9 cellular contexts compared by ENCODE assay signal in the genomic region with DNA sequence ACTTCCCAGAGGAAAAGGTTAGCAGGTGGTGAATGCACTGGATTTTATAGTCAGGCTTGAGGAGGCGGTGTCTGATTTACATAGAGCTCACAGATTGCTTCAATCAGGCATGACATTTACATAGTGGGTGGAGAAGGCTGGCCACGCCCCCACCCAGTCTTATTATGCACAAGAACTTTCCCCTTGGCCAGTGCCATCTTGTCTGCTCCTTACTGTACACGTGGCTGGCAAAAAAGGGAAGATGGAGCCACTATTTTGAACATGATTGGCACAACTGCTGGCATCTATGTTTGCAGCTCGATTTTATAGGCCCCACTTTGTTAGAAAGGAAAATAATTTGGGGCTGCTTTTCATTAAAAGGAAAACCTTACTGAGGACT. TPM values are rescaled to one million over a fixed set of nuclear protein-coding genes. Genes with fewer than 3 reads are reported as not detected.
DNase-seq lines count a peak whose midpoint lies in the region; ATAC-seq, FAIRE-seq and TF ChIP-seq lines count a peak whose summit lies in the region.
"Had no signal": no experiment of that assay in that cellular context is flagged by ENCODE, and none has a peak within 500 bp of the region (broad histone marks: within the 10 kb centered on the region; RNA-seq: fewer than 3 reads in every experiment).

No MANE protein-coding gene starts in this region.

- H3K27ac ChIP-seq in endothelial cell of umbilical vein (ENCODE audit: insufficient read depth, low read depth, low read length) (no peak overlapping the region), right atrium auricular region (no peak overlapping the region)

- no peak for TF ChIP-seq POLR2A in endothelial cell of umbilical vein (IDR thresholded peaks at IDR 0.05; ENCODE audit: low read depth, low read length)

- no peak for ATAC-seq in GM18861 (IDR thresholded peaks at IDR 0.05; ENCODE audit: unreplicated experiment)
- ATAC-seq in HG02642 (IDR thresholded peaks at IDR 0.05; ENCODE audit: poor library complexity, unreplicated experiment): no peak

- H3K9me3 ChIP-seq in endothelial cell of umbilical vein (replicated peaks; ENCODE audit: control insufficient read depth, insufficient read depth, low read length): no peaks in the 10 kb centered on the region
- no peaks in the 10 kb centered on the region for H3K9me3 ChIP-seq in right atrium auricular region
- H3K9me3 ChIP-seq: upper lobe of left lung had no signal

- BruUV-seq in endothelial cell of umbilical vein (replicated peaks; lab: Mats Ljungman, UMichigan): no TSS peak

- dilution Hi-C loops in endothelial cell of umbilical vein (cut with MboI; ENCODE audit: extremely low pct_ligation_motif_present, low sequenced_read_pairs): no loop called here

- intact Hi-C loops in endothelial cell of umbilical vein (cut with micrococcal nuclease): no loop called here

- H3K79me2 ChIP-seq in endothelial cell of umbilical vein (ENCODE audit: control insufficient read depth, insufficient read depth, low read length): no peaks in the 10 kb centered on the region

- H3K9me1 ChIP-seq in endothelial cell of umbilical vein (replicated peaks; ENCODE audit: control insufficient read depth, extremely low read depth, insufficient read depth, low read length): no peaks in the 10 kb centered on the region

- DNase-seq in COLO829 (ENCODE audit: low spot score) (peak; percentile 21), HCEC 1CT (peak; percentile 14), NCI-H526 (lab: John Stamatoyannopoulos, UW) (peak; percentile 80 to 84), endothelial cell of umbilical vein (ENCODE audit: low read depth, low spot score) (peak; percentile 17), right atrium auricular region (ENCODE audit: low spot score) (no peak)
- no peak for DNase-seq in effector CD8-positive, alpha-beta T cell (lab: John Stamatoyannopoulos, UW)

- H3K36me3 ChIP-seq in endothelial cell of umbilical vein (ENCODE audit: control insufficient read depth in 2 of 2, extremely low read depth in 1 of 2, insufficient read depth in 2 of 2, low read length in 2 of 2) (no peaks in the 10 kb centered on the region), right atrium auricular region (no peaks in the 10 kb centered on the region)
- H3K36me3 ChIP-seq: upper lobe of left lung had no signal

- CTCF ChIA-PET in endothelial cell of umbilical vein (lab: Charles Lee): interaction anchor here (0.8 to 1.0 kb wide), 2 partner anchors 23 to 25 kb away, joined by 3 read pairs; no protein-coding TSS in a partner anchor

- no peak overlapping the region for H3K9ac ChIP-seq in endothelial cell of umbilical vein (replicated peaks; ENCODE audit: extremely low read depth, insufficient read depth, low read length)

- H3K4me2 ChIP-seq in endothelial cell of umbilical vein (ENCODE audit: insufficient read depth, low read length): no peak overlapping the region

- no peaks in the 10 kb centered on the region for H3K4me1 ChIP-seq in endothelial cell of umbilical vein (ENCODE audit: control insufficient read depth, extremely low read depth, insufficient read depth, low read length)
- H3K4me1 ChIP-seq in right atrium auricular region: no peaks in the 10 kb centered on the region

- H3K27me3 ChIP-seq in endothelial cell of umbilical vein (ENCODE audit: control insufficient read depth in 2 of 2, insufficient read depth in 2 of 2, low read length in 2 of 2): no peaks in the 10 kb centered on the region
- no peaks in the 10 kb centered on the region for H3K27me3 ChIP-seq in right atrium auricular region
- H3K27me3 ChIP-seq: upper lobe of left lung had no signal

- TF ChIP-seq CTCF in endothelial cell of umbilical vein (IDR thresholded peaks at IDR 0.05; ENCODE audit: extremely low read depth in 1 of 2, insufficient read depth in 1 of 2, low read depth in 1 of 2, low read length in 2 of 2) (no peak), right atrium auricular region (IDR thresholded peaks at IDR 0.05) (no peak)

- FAIRE-seq in endothelial cell of umbilical vein (lab: Jason Lieb, UNC): no peak

- no peak overlapping the region for H2AFZ ChIP-seq in endothelial cell of umbilical vein (ENCODE audit: low read depth, low read length)

- no peaks in the 10 kb centered on the region for H4K20me1 ChIP-seq in endothelial cell of umbilical vein (replicated peaks; ENCODE audit: control insufficient read depth, extremely low read depth, insufficient read depth, low read length)

- H3K4me3 ChIP-seq in endothelial cell of umbilical vein (replicated peaks in 1 of 3; ENCODE audit: insufficient read depth in 1 of 3, low read depth in 1 of 3, low read length in 3 of 3) (no peak overlapping the region), right atrium auricular region (no peak overlapping the region)
- H3K4me3 ChIP-seq: upper lobe of left lung had no signal

- POLR2A ChIA-PET in endothelial cell of umbilical vein (lab: Charles Lee): interaction anchor here (0.6 kb wide), 1 partner anchor 395 kb away, joined by 9 read pairs; no protein-coding TSS in a partner anchor

TF ChIP-seq in endothelial cell of umbilical vein, 7 proteins besides CTCF, POLR2A, EP300 and RAD21:
- TF ChIP-seq GATA2 (IDR thresholded peaks at IDR 0.05; ENCODE audit: insufficient read depth, insufficient read length, low read depth, low read length): no peak
- TF ChIP-seq MYC (IDR thresholded peaks at IDR 0.05; ENCODE audit: low read depth, low read length): no peak
- TF ChIP-seq, protein P1, sequence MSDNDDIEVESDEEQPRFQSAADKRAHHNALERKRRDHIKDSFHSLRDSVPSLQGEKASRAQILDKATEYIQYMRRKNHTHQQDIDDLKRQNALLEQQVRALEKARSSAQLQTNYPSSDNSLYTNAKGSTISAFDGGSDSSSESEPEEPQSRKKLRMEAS (IDR thresholded peaks at IDR 0.05; ENCODE audit: insufficient read depth, insufficient read length): no peak
- no peak for TF ChIP-seq EZH2 (IDR thresholded peaks at IDR 0.05; ENCODE audit: borderline replicate concordance, low read depth, low read length, severe bottlenecking)
- TF ChIP-seq JUN (IDR thresholded peaks at IDR 0.05; ENCODE audit: borderline replicate concordance, insufficient read depth, insufficient read length, low read depth): no peak
- TF ChIP-seq POLR2AphosphoS5 (IDR thresholded peaks at IDR 0.05; ENCODE audit: insufficient read depth, low read depth, low read length): no peak
- no peak for TF ChIP-seq FOS (IDR thresholded peaks at IDR 0.05; ENCODE audit: borderline replicate concordance, insufficient read depth, low read length)

RNA-seq across cellular contexts. Expression of gene LGMN, which starts 10.9 kb away (rescaled TPM):
- 56.7 and 62.6 TPM in 2 replicates for total RNA-seq in endothelial cell of umbilical vein
- 85.8 and 99.2 TPM in 2 replicates for polyA plus RNA-seq in endothelial cell of umbilical vein
- polyA plus RNA-seq in endothelial cell of umbilical vein (2011; cell fraction: cytosol; rRNA removed): 122 and 126 TPM in 2 replicates
- 73.2 and 83.3 TPM in 2 replicates for polyA plus RNA-seq in endothelial cell of umbilical vein (2011; cell fraction: nucleus; rRNA removed)
- 70.4 and 81.1 TPM in 2 replicates for polyA plus RNA-seq in endothelial cell of umbilical vein (2012)
- polyA minus RNA-seq in endothelial cell of umbilical vein: 52.1 and 66.6 TPM in 2 replicates
- 16.8 TPM for polyA minus RNA-seq in endothelial cell of umbilical vein (2011; cell fraction: cytosol; rRNA and poly(A)+ RNA removed)
- 20.4 and 28.7 TPM in 2 replicates for polyA minus RNA-seq in endothelial cell of umbilical vein (2011; cell fraction: nucleus; rRNA and poly(A)+ RNA removed)
- 100 to 1,000 TPM in 1 of 2 donors, 10 to 100 TPM in 1; 65.6 to 109 TPM for total RNA-seq in right atrium auricular region

RNA-seq across cellular contexts. Expression of gene GOLGA5, which starts 34.8 kb away (rescaled TPM):
- total RNA-seq in endothelial cell of umbilical vein (28.9 and 29.3 TPM in 2 replicates), right atrium auricular region (10 to 100 TPM; 24.2 to 28.3 TPM)
- 13.7 and 16.3 TPM in 2 replicates for polyA plus RNA-seq in endothelial cell of umbilical vein
- polyA plus RNA-seq in endothelial cell of umbilical vein (2011; cell fraction: cytosol; rRNA removed): 23.5 and 28.1 TPM in 2 replicates
- polyA plus RNA-seq in endothelial cell of umbilical vein (2011; cell fraction: nucleus; rRNA removed): 16.8 and 18.5 TPM in 2 replicates
- 24.6 and 30.1 TPM in 2 replicates for polyA plus RNA-seq in endothelial cell of umbilical vein (2012)
- polyA minus RNA-seq in endothelial cell of umbilical vein: 11.1 and 12.7 TPM in 2 replicates
- 8.3 TPM for polyA minus RNA-seq in endothelial cell of umbilical vein (2011; cell fraction: cytosol; rRNA and poly(A)+ RNA removed)
- polyA minus RNA-seq in endothelial cell of umbilical vein (2011; cell fraction: nucleus; rRNA and poly(A)+ RNA removed): 15.1 and 17.4 TPM in 2 replicates

Comparison
In these comparisons a context has a peak if more than half of its experiments do, and no peak if none do; other contexts are left out.
1. DNase-seq: peak in COLO829 (single experiment), HCEC 1CT (single experiment), NCI-H526 (2 of 2) and endothelial cell of umbilical vein (single experiment); none in right atrium auricular region (single experiment) and effector CD8-positive, alpha-beta T cell (single experiment).